1 cellular context compared by ENCODE assay signal in genomic region chr7:4681922-4682620, GRCh38.
A peak's percentile ranks its signal among the peaks of the same experiment; 100 is the strongest.
TF ChIP-seq lines count a peak whose summit lies in the region.

FOXK1 (plus strand) TSS chr7:4682295; CDS start chr7:4682309, 14 bp downstream.

TF ChIP-seq in K562, 482 proteins besides CTCF, POLR2A, EP300 and RAD21 (continued from another document and continues in another):
- TF ChIP-seq ZNF639 (CRISPR knock-in tag; conservative IDR thresholded peaks at IDR 0.05 in 1 of 2, IDR thresholded peaks at IDR 0.05 in 1 of 2) (peak in 1 of 2 experiments; percentile 77; a peak in 1 of 4 replicates), ZNF407 (IDR thresholded peaks at IDR 0.05; ENCODE audit: low read depth) (no peak), ZNF830 (CRISPR knock-in tag; IDR thresholded peaks at IDR 0.05) (no peak), TCF7 (IDR thresholded peaks at IDR 0.05; ENCODE audit: borderline replicate concordance) (no peak), CREB5 (CRISPR knock-in tag; IDR thresholded peaks at IDR 0.05) (no peak), ZBTB2 (IDR thresholded peaks at IDR 0.05) (no peak), SETDB1 (IDR thresholded peaks at IDR 0.05; ENCODE audit: low read length) (no peak), ETV1 (tag; conservative IDR thresholded peaks at IDR 0.05; ENCODE audit: low read depth) (no peak), MAZ (CRISPR knock-in tag; conservative IDR thresholded peaks at IDR 0.05 in 1 of 2, IDR thresholded peaks at IDR 0.05 in 1 of 2) (peak in 1 of 2 experiments; percentile 59; a peak in 1 of 4 replicates), CBX3 (IDR thresholded peaks at IDR 0.05; ENCODE audit: borderline replicate concordance in 1 of 2, low read length in 2 of 2) (no peak), ETV6 (IDR thresholded peaks at IDR 0.05; ENCODE audit: borderline replicate concordance in 1 of 2, low read depth in 2 of 2, low read length in 1 of 2) (no peak), ETV6 (CRISPR knock-in tag; IDR thresholded peaks at IDR 0.05; ENCODE audit: borderline replicate concordance) (no peak), ZNF12 (CRISPR knock-in tag; IDR thresholded peaks at IDR 0.05) (no peak), E2F3 (CRISPR knock-in tag; IDR thresholded peaks at IDR 0.05) (peak; percentile 20; the same call in 1 of the 2 replicates), CBFB (CRISPR knock-in tag; IDR thresholded peaks at IDR 0.05) (no peak), GABPA (tag; conservative IDR thresholded peaks at IDR 0.05; ENCODE audit: low read depth) (0 out of 2 replicates have a peak, but pooled peaks have one; percentile 30), ZNF766 (CRISPR knock-in tag; conservative IDR thresholded peaks at IDR 0.05) (0 out of 2 replicates have a peak, but pooled peaks have one; percentile 29), ZNF408 (CRISPR knock-in tag; IDR thresholded peaks at IDR 0.05; ENCODE audit: low read depth) (no peak), DEAF1 (CRISPR knock-in tag; IDR thresholded peaks at IDR 0.05) (no peak), SREBF2 (CRISPR knock-in tag; IDR thresholded peaks at IDR 0.05) (no peak), CUX1 (CRISPR knock-in tag; IDR thresholded peaks at IDR 0.05) (no peak), THAP12 (CRISPR knock-in tag; IDR thresholded peaks at IDR 0.05) (no peak), RBM39 (optimal IDR thresholded peaks at IDR 0.05; ENCODE audit: low read depth, low read length) (no peak), USF2 (CRISPR knock-in tag; IDR thresholded peaks at IDR 0.05) (peak; percentile 47)
- TF ChIP-seq, protein P1, sequence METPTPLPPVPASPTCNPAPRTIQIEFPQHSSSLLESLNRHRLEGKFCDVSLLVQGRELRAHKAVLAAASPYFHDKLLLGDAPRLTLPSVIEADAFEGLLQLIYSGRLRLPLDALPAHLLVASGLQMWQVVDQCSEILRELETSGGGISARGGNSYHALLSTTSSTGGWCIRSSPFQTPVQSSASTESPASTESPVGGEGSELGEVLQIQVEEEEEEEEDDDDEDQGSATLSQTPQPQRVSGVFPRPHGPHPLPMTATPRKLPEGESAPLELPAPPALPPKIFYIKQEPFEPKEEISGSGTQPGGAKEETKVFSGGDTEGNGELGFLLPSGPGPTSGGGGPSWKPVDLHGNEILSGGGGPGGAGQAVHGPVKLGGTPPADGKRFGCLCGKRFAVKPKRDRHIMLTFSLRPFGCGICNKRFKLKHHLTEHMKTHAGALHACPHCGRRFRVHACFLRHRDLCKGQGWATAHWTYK (CRISPR knock-in tag; IDR thresholded peaks at IDR 0.05) = 0 out of 2 replicates have a peak, but pooled peaks have one; percentile 53
